ENCODE assay signal across 11 cellular contexts in genomic region chr17:68344701-68345136, GRCh38. TPM values are rescaled to one million over a fixed set of nuclear protein-coding genes. Genes with fewer than 3 reads are reported as not detected.
A peak's percentile ranks its signal among the peaks of the same experiment; 100 is the strongest.
DNase-seq lines count a peak whose midpoint lies in the region; ATAC-seq and TF ChIP-seq lines count a peak whose summit lies in the region.
"Had no signal": no experiment of that assay in that cellular context is flagged by ENCODE, and none has a peak within 500 bp of the region (broad histone marks: within the 10 kb centered on the region; RNA-seq: fewer than 3 reads in every experiment).

No MANE protein-coding gene starts in this region.

- H3K27me3 ChIP-seq in CD4-positive, alpha-beta memory T cell (ENCODE audit: insufficient read depth, low read length) = no peaks in the 10 kb centered on the region
- no peaks in the 10 kb centered on the region for H3K27me3 ChIP-seq in Peyer's patch
- H3K27me3 ChIP-seq in neural progenitor cell = no peaks in the 10 kb centered on the region

- H3K9me3 ChIP-seq in CD4-positive, alpha-beta memory T cell (ENCODE audit: control insufficient read depth in 1 of 2, low read length in 2 of 2) = no peaks in the 10 kb centered on the region
- no peaks in the 10 kb centered on the region for H3K9me3 ChIP-seq in Peyer's patch
- no peaks in the 10 kb centered on the region for H3K9me3 ChIP-seq in neural progenitor cell (ENCODE audit: low read depth)

- intact Hi-C loops in CD4-positive, alpha-beta memory T cell (cut with micrococcal nuclease) = loop anchor here (1.0 kb wide), 1 partner anchor 12 kb away; no protein-coding TSS in a partner anchor

- peak; percentile 54 to 64 (median 63) for DNase-seq in CD4-positive, alpha-beta memory T cell
- DNase-seq in Peyer's patch (peak in 2 of 3 donors; percentile 38 to 65), activated T-helper 1 cell treated with Interleukin-2 at 50 U/mL for 16 hours (ENCODE audit: low read depth) (peak; percentile 22), neural progenitor cell (ENCODE audit: low spot score) (peak; percentile 69), cerebellum (ENCODE audit: low spot score) (no peak), nucleus accumbens (lab: John Stamatoyannopoulos, UW) (no peak), kidney tubule cell (ENCODE audit: low spot score) (no peak)
- DNase-seq: NCI-H2171 had no signal

- peak overlapping the region; percentile 39 for H3K27ac ChIP-seq in CD4-positive, alpha-beta memory T cell (ENCODE audit: low read depth, low read length)
- H3K27ac ChIP-seq in Peyer's patch = peak overlapping the region in 1 of 4 donors; percentile 35
- peak overlapping the region; percentile 66 for H3K27ac ChIP-seq in neural progenitor cell
- H3K27ac ChIP-seq: epithelial cell of prostate had no signal

- H3K9ac ChIP-seq in neural progenitor cell = no peak overlapping the region

- H3K36me3 ChIP-seq in CD4-positive, alpha-beta memory T cell (ENCODE audit: insufficient read depth, low read length) = no peaks in the 10 kb centered on the region
- H3K36me3 ChIP-seq in Peyer's patch (no peaks in the 10 kb centered on the region), neural progenitor cell (no peaks in the 10 kb centered on the region)

- POLR2A ChIA-PET in CD4-positive, alpha-beta memory T cell (lab: Charles Lee; ENCODE audit: partially characterized antibody) = interaction anchor here (1.1 to 7.8 kb wide), 11 partner anchors 8 to 96 kb away, joined by 3 to 151 read pairs (median 6); partner anchors contain the start of genes ARSG and SLC16A6

- H3K79me2 ChIP-seq in neural progenitor cell (ENCODE audit: low read depth) = no peaks in the 10 kb centered on the region

- no peak overlapping the region for H2AFZ ChIP-seq in neural progenitor cell (replicated peaks)

- ATAC-seq in GM19324 (IDR thresholded peaks at IDR 0.05; ENCODE audit: low FRiP score, unreplicated experiment) = no peak
- ATAC-seq: left lobe of liver had no signal

- no peaks in the 10 kb centered on the region for H3K9me3 Mint-ChIP-seq in CD4-positive, alpha-beta memory T cell
- H3K9me3 Mint-ChIP-seq in neural progenitor cell = no peaks in the 10 kb centered on the region

- H3K4me1 Mint-ChIP-seq in CD4-positive, alpha-beta memory T cell = peaks cover 56 to 73% (median 64%) of the 10 kb centered on the region in 4 donors
- peaks cover 32% of the 10 kb centered on the region for H3K4me1 Mint-ChIP-seq in neural progenitor cell

- H3K27ac Mint-ChIP-seq in CD4-positive, alpha-beta memory T cell = peak overlapping the region; percentile 81 to 97 (median 91)
- H3K27ac Mint-ChIP-seq in neural progenitor cell = no peak overlapping the region

- H3K36me3 Mint-ChIP-seq in CD4-positive, alpha-beta memory T cell = no peaks in the 10 kb centered on the region
- H3K36me3 Mint-ChIP-seq in neural progenitor cell = peaks cover 7% of the 10 kb centered on the region

- peaks cover 67% of the 10 kb centered on the region for H3K4me1 ChIP-seq in CD4-positive, alpha-beta memory T cell (ENCODE audit: insufficient read depth, low read length)
- H3K4me1 ChIP-seq in Peyer's patch (peaks cover 0 to 4% (median 4%) of the 10 kb centered on the region in 4 donors), neural progenitor cell (peaks cover 44% of the 10 kb centered on the region)

- TF ChIP-seq CTCF in Peyer's patch (IDR thresholded peaks at IDR 0.05) (no peak), neural progenitor cell (IDR thresholded peaks at IDR 0.05) (no peak)

- H3K4me3 ChIP-seq in CD4-positive, alpha-beta memory T cell (ENCODE audit: low read length in 2 of 2) = peak overlapping the region in 1 of 2 donors; percentile 25
- H3K4me3 ChIP-seq in Peyer's patch (no peak overlapping the region), neural progenitor cell (no peak overlapping the region)

- CTCF ChIA-PET in CD4-positive, alpha-beta memory T cell (lab: Charles Lee; ENCODE audit: partially characterized antibody) = interaction anchor here (0.9 to 2.3 kb wide), 9 partner anchors 10 to 114 kb away, joined by 3 to 9 read pairs (median 6); no protein-coding TSS in a partner anchor

- H4K20me1 ChIP-seq in neural progenitor cell (ENCODE audit: low read depth) = peaks cover 24% of the 10 kb centered on the region

- H3K27me3 Mint-ChIP-seq in CD4-positive, alpha-beta memory T cell = no peaks in the 10 kb centered on the region
- H3K27me3 Mint-ChIP-seq in neural progenitor cell (ENCODE audit: insufficient read depth, low read depth) = peaks cover 8% of the 10 kb centered on the region

- H3F3A ChIP-seq in neural progenitor cell (ENCODE audit: low read depth) = peaks cover 29% of the 10 kb centered on the region

- TF ChIP-seq POLR2A in Peyer's patch (IDR thresholded peaks at IDR 0.05) = no peak

- H3K4me2 ChIP-seq in neural progenitor cell = peak overlapping the region; percentile 47

- peak overlapping the region; percentile 42 to 91 (median 74) for H3K4me3 Mint-ChIP-seq in CD4-positive, alpha-beta memory T cell
- H3K4me3 Mint-ChIP-seq in neural progenitor cell = no peak overlapping the region

RNA-seq across cellular contexts. Expression of gene ARSG, which starts 53.4 kb away (rescaled TPM):
- 10 to 100 TPM; 13.6 to 19.1 TPM for total RNA-seq in CD4-positive, alpha-beta memory T cell
- 10 to 100 TPM; 10.4 to 12.6 TPM for polyA plus RNA-seq in CD4-positive, alpha-beta memory T cell
- total RNA-seq in Peyer's patch (10 to 100 TPM in 1 of 4 donors, 1 to 10 TPM in 2, under 1 TPM in 1; 0.70 to 29.7 (median 2.0) TPM), neural progenitor cell (ENCODE audit: low replicate concordance) (19.5 and 20.0 TPM in 2 replicates), cerebellum (12.4 TPM)

RNA-seq across cellular contexts. Expression of gene SLC16A6, which starts 53.8 kb away (rescaled TPM):
- total RNA-seq in CD4-positive, alpha-beta memory T cell = 1 to 10 TPM; 6.9 to 7.4 TPM
- 1 to 10 TPM; 1.7 to 2.0 TPM for polyA plus RNA-seq in CD4-positive, alpha-beta memory T cell
- total RNA-seq in Peyer's patch (1 to 10 TPM in 2 of 4 donors, not detected in 2; 1.1 to 1.7 TPM), neural progenitor cell (ENCODE audit: low replicate concordance) (0.09 and 0.19 TPM in 2 replicates), cerebellum (2.8 TPM)

Comparison
In these comparisons a context has a peak if more than half of its experiments do, and no peak if none do; other contexts are left out.
1. DNase-seq: peak in CD4-positive, alpha-beta memory T cell (5 of 5), Peyer's patch (2 of 3), activated T-helper 1 cell treated with Interleukin-2 at 50 U/mL for 16 hours (single experiment) and neural progenitor cell (single experiment); none in cerebellum (single experiment), nucleus accumbens (0 of 56) and kidney tubule cell (single experiment).